Comparison of ENCODE assay signal across 20 cellular contexts in genomic region chr2:61732787-61733186, GRCh38.
DNase-seq lines count a peak whose midpoint lies in the region; ATAC-seq, FAIRE-seq and TF ChIP-seq lines count a peak whose summit lies in the region.
"Had no signal": no experiment of that assay in that cellular context is flagged by ENCODE, and none has a peak within 500 bp of the region (broad histone marks: within the 10 kb centered on the region; RNA-seq: fewer than 3 reads in every experiment).

No MANE protein-coding gene starts in this region.

- peaks cover 3% of the 10 kb centered on the region for H3K4me1 Mint-ChIP-seq in activated T-helper 2 cell treated with anti-CD3 and anti-CD28 coated beads, Interferon-gamma antibody, Interleukin-2, Interleukin-4, amounts not matched to agents 10 μg/mL and 5 μg/mL and 100 μg/mL, durations not matched to agents 14 hours and 24 hours and 36 hours (ENCODE audit: low read depth)
- no peaks in the 10 kb centered on the region for H3K4me1 Mint-ChIP-seq in endothelial cell (ENCODE audit: unreplicated experiment)
- H3K4me1 Mint-ChIP-seq: CD14-positive monocyte had no signal

- H3K27me3 Mint-ChIP-seq in activated T-helper 2 cell treated with anti-CD3 and anti-CD28 coated beads, Interferon-gamma antibody, Interleukin-2, Interleukin-4, amounts not matched to agents 10 μg/mL and 5 μg/mL and 100 μg/mL, durations not matched to agents 14 hours and 24 hours and 36 hours (ENCODE audit: low read depth): peaks cover 6% of the 10 kb centered on the region
- H3K27me3 Mint-ChIP-seq in endothelial cell (ENCODE audit: unreplicated experiment): no peaks in the 10 kb centered on the region

- H3K9me3 ChIP-seq in liver (ENCODE audit: control insufficient read depth in 4 of 4, low read length in 3 of 4): no peaks in the 10 kb centered on the region

- FAIRE-seq in HTR-8/SVneo (lab: Jason Lieb, UNC): peak; percentile 40
- FAIRE-seq: D721Med, GM12892, GM19239 had no signal

- H3K9ac ChIP-seq in liver (ENCODE audit: low read depth in 1 of 2, low read length in 2 of 2): no peak overlapping the region
- H3K9ac ChIP-seq: KMS-11 had no signal

- no peaks in the 10 kb centered on the region for H3K4me1 ChIP-seq in liver (ENCODE audit: control insufficient read depth in 4 of 4, insufficient read depth in 4 of 4, low read length in 3 of 4)

- no peaks in the 10 kb centered on the region for H3K36me3 ChIP-seq in liver (ENCODE audit: control insufficient read depth in 4 of 4, insufficient read depth in 3 of 4, low read depth in 1 of 4, low read length in 3 of 4)

- no peak for ATAC-seq in left cardiac atrium
- ATAC-seq: CD8-positive, alpha-beta T cell had no signal

- intact Hi-C loops in activated T-helper 2 cell treated with anti-CD3 and anti-CD28 coated beads, Interferon-gamma antibody, Interleukin-2, Interleukin-4, amounts not matched to agents 10 μg/mL and 5 μg/mL and 100 μg/mL, durations not matched to agents 14 hours and 24 hours and 36 hours (cut with micrococcal nuclease): no loop called here
- intact Hi-C loops in left cardiac atrium (cut with DNase I): no loop called here

- no peak overlapping the region for H3K27ac Mint-ChIP-seq in activated T-helper 2 cell treated with anti-CD3 and anti-CD28 coated beads, Interferon-gamma antibody, Interleukin-2, Interleukin-4, amounts not matched to agents 10 μg/mL and 5 μg/mL and 100 μg/mL, durations not matched to agents 14 hours and 24 hours and 36 hours
- H3K27ac Mint-ChIP-seq in endothelial cell (ENCODE audit: unreplicated experiment): no peak overlapping the region
- H3K27ac Mint-ChIP-seq: CD14-positive monocyte; CD8-positive, alpha-beta T cell had no signal

- H3K4me3 Mint-ChIP-seq in activated T-helper 2 cell treated with anti-CD3 and anti-CD28 coated beads, Interferon-gamma antibody, Interleukin-2, Interleukin-4, amounts not matched to agents 10 μg/mL and 5 μg/mL and 100 μg/mL, durations not matched to agents 14 hours and 24 hours and 36 hours (ENCODE audit: low read depth): no peak overlapping the region
- no peak overlapping the region for H3K4me3 Mint-ChIP-seq in endothelial cell (ENCODE audit: unreplicated experiment)
- H3K4me3 Mint-ChIP-seq: CD14-positive monocyte; CD8-positive, alpha-beta T cell had no signal

- no peaks in the 10 kb centered on the region for H3K36me3 Mint-ChIP-seq in activated T-helper 2 cell treated with anti-CD3 and anti-CD28 coated beads, Interferon-gamma antibody, Interleukin-2, Interleukin-4, amounts not matched to agents 10 μg/mL and 5 μg/mL and 100 μg/mL, durations not matched to agents 14 hours and 24 hours and 36 hours (ENCODE audit: low read depth)
- peaks cover 3% of the 10 kb centered on the region for H3K36me3 Mint-ChIP-seq in endothelial cell (ENCODE audit: low read depth, unreplicated experiment)
- H3K36me3 Mint-ChIP-seq: CD14-positive monocyte; CD8-positive, alpha-beta T cell had no signal

- no peak overlapping the region for H3K27ac ChIP-seq in liver (ENCODE audit: low read depth in 1 of 2, low read length in 2 of 2)
- H3K27ac ChIP-seq: KMS-11 had no signal

- H3K4me3 ChIP-seq in GM12865 (ENCODE audit: low read depth, low read length) (no peak overlapping the region), liver (ENCODE audit: low read depth in 1 of 3, low read length in 3 of 3) (no peak overlapping the region)

- TF ChIP-seq CTCF in GM12865 (IDR thresholded peaks at IDR 0.05; ENCODE audit: insufficient read depth, low read depth, low read length, missing control alignments) (no peak), liver (IDR thresholded peaks at IDR 0.05; ENCODE audit: low read depth, low read length, missing input control) (no peak), endothelial cell (IDR thresholded peaks at IDR 0.05; ENCODE audit: unreplicated experiment) (no peak)

- no peaks in the 10 kb centered on the region for H3K27me3 ChIP-seq in liver (ENCODE audit: control insufficient read depth in 4 of 4, insufficient read depth in 4 of 4, low read length in 3 of 4)

- TF ChIP-seq RAD21 in liver (IDR thresholded peaks at IDR 0.05): peak; percentile 59 to 65

- DNase-seq in GM12865 (ENCODE audit: low read depth) (peak; percentile 17), HTR-8/SVneo (ENCODE audit: insufficient read length, low spot score) (no peak), RPMI8226 (peak; percentile 35), endothelial cell (ENCODE audit: low spot score) (no peak), left cardiac atrium (no peak), Kasumi-1 (lab: John Stamatoyannopoulos, UW) (no peak)
- no peak for DNase-seq in activated T-helper 2 cell treated with anti-CD3 and anti-CD28 coated beads, Interferon-gamma antibody, Interleukin-2, Interleukin-4, amounts not matched to agents 10 μg/mL and 5 μg/mL and 100 μg/mL, durations not matched to agents 14 hours and 24 hours and 36 hours (ENCODE audit: low spot score)
- DNase-seq: CD8-positive, alpha-beta T cell; COR-L47; DMS153; DMS79 treated with DMSO at 0.1 percent for 48 hours; EL; GDM1; HCEC 1CT had no signal

- no peaks in the 10 kb centered on the region for H3K9me3 Mint-ChIP-seq in activated T-helper 2 cell treated with anti-CD3 and anti-CD28 coated beads, Interferon-gamma antibody, Interleukin-2, Interleukin-4, amounts not matched to agents 10 μg/mL and 5 μg/mL and 100 μg/mL, durations not matched to agents 14 hours and 24 hours and 36 hours
- no peaks in the 10 kb centered on the region for H3K9me3 Mint-ChIP-seq in endothelial cell (ENCODE audit: unreplicated experiment)
- H3K9me3 Mint-ChIP-seq: CD8-positive, alpha-beta T cell had no signal

TF ChIP-seq in liver, 16 proteins besides CTCF, POLR2A, EP300 and RAD21:
- TF ChIP-seq MAX (IDR thresholded peaks at IDR 0.05): no peak
- TF ChIP-seq FOXA2 (IDR thresholded peaks at IDR 0.05): no peak
- TF ChIP-seq GABPA (IDR thresholded peaks at IDR 0.05 in 1 of 2, conservative IDR thresholded peaks at IDR 0.05 in 1 of 2): no peak
- TF ChIP-seq RXRA (IDR thresholded peaks at IDR 0.05): no peak
- TF ChIP-seq ATF3 (IDR thresholded peaks at IDR 0.05): no peak
- TF ChIP-seq JUND (IDR thresholded peaks at IDR 0.05): no peak
- no peak for TF ChIP-seq HNF4G (IDR thresholded peaks at IDR 0.05)
- no peak for TF ChIP-seq TAF1 (conservative IDR thresholded peaks at IDR 0.05)

Comparison
In these comparisons a context has a peak if more than half of its experiments do, and no peak if none do; other contexts are left out.
1. DNase-seq: peak in GM12865 (single experiment) and RPMI8226 (single experiment); none in HTR-8/SVneo (single experiment), activated T-helper 2 cell treated with anti-CD3 and anti-CD28 coated beads, Interferon-gamma antibody, Interleukin-2, Interleukin-4, amounts not matched to agents 10 μg/mL and 5 μg/mL and 100 μg/mL, durations not matched to agents 14 hours and 24 hours and 36 hours (single experiment), endothelial cell (single experiment), left cardiac atrium (single experiment) and Kasumi-1 (0 of 2).